In the genomic region with DNA sequence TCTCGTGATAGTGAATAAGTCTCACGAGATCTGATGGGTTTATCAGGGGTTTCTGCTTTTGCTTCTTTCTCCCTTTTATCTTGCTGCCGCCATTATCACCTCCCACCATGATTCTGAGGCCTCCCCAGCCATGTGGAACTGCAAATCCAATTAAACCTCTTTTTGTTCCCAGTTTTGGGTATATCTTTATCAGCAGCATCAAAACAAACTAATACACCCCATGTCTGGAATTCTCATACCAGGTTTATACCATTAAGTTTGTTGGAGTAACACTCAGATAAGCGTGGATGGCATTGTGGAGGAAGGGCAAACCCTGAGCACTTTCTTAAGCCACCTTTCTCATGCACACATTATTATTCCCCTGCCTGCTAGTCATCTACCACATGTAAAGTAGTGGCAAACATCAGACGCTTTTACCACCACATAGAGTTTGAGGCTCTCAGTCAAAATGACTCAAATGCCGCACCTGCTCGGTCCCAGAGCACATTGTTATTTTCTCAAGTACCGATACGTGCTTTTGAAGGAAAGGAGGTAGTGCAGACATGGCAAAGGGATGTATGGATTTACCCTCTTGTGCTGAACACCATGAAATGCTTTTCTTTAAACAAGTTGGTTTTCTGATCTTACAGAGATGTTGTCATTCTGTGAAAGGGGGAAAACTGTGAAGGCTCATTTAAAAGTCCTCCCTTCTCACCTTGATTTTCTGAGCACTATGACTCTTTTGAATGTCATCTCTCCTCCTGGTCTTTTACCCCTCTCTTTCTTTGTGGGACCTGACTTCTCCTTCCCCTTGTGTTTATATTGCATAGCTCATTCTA, we compare ENCODE assay signal across 20 cellular contexts.
DNase-seq lines count a peak whose midpoint lies in the region; ATAC-seq and TF ChIP-seq lines count a peak whose summit lies in the region.
"Had no signal": no experiment of that assay in that cellular context is flagged by ENCODE, and none has a peak within 500 bp of the region (broad histone marks: within the 10 kb centered on the region; RNA-seq: fewer than 3 reads in every experiment).

No MANE protein-coding gene starts in this region.

- DNase-seq in activated naive CD4-positive, alpha-beta T cell treated with anti-CD3 and anti-CD28 coated beads, Interleukin-2, amount 50 U/mL, for 72 hours (ENCODE audit: low spot score in 2 of 2), result peak in 1 of 2 donors; percentile 5
- no peak for DNase-seq in activated naive CD4-positive, alpha-beta T cell (lab: John Stamatoyannopoulos, UW)
- DNase-seq in NCI-H187 (lab: John Stamatoyannopoulos, UW) (peak; percentile 58 to 74), WTC11 (ENCODE audit: low spot score) (no peak), foreskin melanocyte (no peak), immature natural killer cell (no peak), HT-29 (ENCODE audit: low spot score) (no peak)
- DNase-seq in stimulated activated naive CD8-positive, alpha-beta T cell treated with anti-CD3 and anti-CD28 coated beads, Interleukin-15, Interleukin-2, amounts not matched to agents 100 U/mL and 50 U/mL, for 24 hours, result no peak
- DNase-seq: activated CD4-positive, alpha-beta memory T cell treated with anti-CD3 and anti-CD28 coated beads, Interleukin-2, amount 10 ng/mL, durations not matched to agents 7 days and 5 days; cerebellar nuclear complex; DMS 273 treated with DMSO at 0.1 percent for 48 hours; dorsolateral prefrontal cortex; MG63; NCI-H1694; NCI-H226; substantia nigra; T-helper 9 cell; upper lobe of left lung; WERI-Rb-1 had no signal

- POLR2A ChIA-PET in WTC11 (lab: Charles Lee), result no interaction called here

- no peak overlapping the region for H3K27ac Mint-ChIP-seq in activated naive CD4-positive, alpha-beta T cell treated with anti-CD3 and anti-CD28 coated beads, Interleukin-2, amount 50 U/mL, for 72 hours
- H3K27ac Mint-ChIP-seq in WTC11 (0 out of 2 replicates have a peak overlapping the region, but pooled peaks have one; percentile 16), immature natural killer cell (no peak overlapping the region)
- H3K27ac Mint-ChIP-seq: activated CD4-positive, alpha-beta memory T cell treated with anti-CD3 and anti-CD28 coated beads, Interleukin-2, amount 10 ng/mL, durations not matched to agents 7 days and 5 days had no signal

- CTCF ChIA-PET in WTC11 (lab: Charles Lee), result no interaction called here

- TF ChIP-seq CTCF in WTC11 (IDR thresholded peaks at IDR 0.05), result no peak

- H3K27me3 Mint-ChIP-seq in WTC11 (ENCODE audit: low read depth), result no peaks in the 10 kb centered on the region
- peaks cover 0 to 1% (median 0%) of the 10 kb centered on the region in 3 donors for H3K27me3 Mint-ChIP-seq in immature natural killer cell (ENCODE audit: low read depth in 3 of 3)
- H3K27me3 Mint-ChIP-seq: activated CD4-positive, alpha-beta memory T cell treated with anti-CD3 and anti-CD28 coated beads, Interleukin-2, amount 10 ng/mL, durations not matched to agents 7 days and 5 days had no signal

- H3K4me1 Mint-ChIP-seq in WTC11 (peaks cover 24% of the 10 kb centered on the region), immature natural killer cell (no peaks in the 10 kb centered on the region)
- H3K4me1 Mint-ChIP-seq: activated CD4-positive, alpha-beta memory T cell treated with anti-CD3 and anti-CD28 coated beads, Interleukin-2, amount 10 ng/mL, durations not matched to agents 7 days and 5 days had no signal

- ATAC-seq in activated naive CD4-positive, alpha-beta T cell treated with anti-CD3 and anti-CD28 coated beads, Interleukin-2, amount 50 U/mL, for 72 hours, result peak; percentile 92 to 97
- ATAC-seq in WTC11, result no peak
- peak; percentile 85 for ATAC-seq in stimulated activated naive CD8-positive, alpha-beta T cell treated with anti-CD3 and anti-CD28 coated beads, Interleukin-15, Interleukin-2, amounts not matched to agents 100 U/mL and 50 U/mL, for 24 hours
- ATAC-seq: HCT116 had no signal

- H3K4me3 Mint-ChIP-seq in WTC11 (no peak overlapping the region), immature natural killer cell (no peak overlapping the region)
- H3K4me3 Mint-ChIP-seq: activated CD4-positive, alpha-beta memory T cell treated with anti-CD3 and anti-CD28 coated beads, Interleukin-2, amount 10 ng/mL, durations not matched to agents 7 days and 5 days had no signal

- no peaks in the 10 kb centered on the region for H3K9me3 Mint-ChIP-seq in activated naive CD4-positive, alpha-beta T cell treated with anti-CD3 and anti-CD28 coated beads, Interleukin-2, amount 50 U/mL, for 72 hours
- H3K9me3 Mint-ChIP-seq in WTC11, result peaks cover 5% of the 10 kb centered on the region; the same call in 1 of the 2 replicates
- no peaks in the 10 kb centered on the region for H3K9me3 Mint-ChIP-seq in immature natural killer cell

- peaks cover 0 to 11% of the 10 kb centered on the region in 2 donors for H3K36me3 Mint-ChIP-seq in activated naive CD4-positive, alpha-beta T cell treated with anti-CD3 and anti-CD28 coated beads, Interleukin-2, amount 50 U/mL, for 72 hours
- 0 out of 2 replicates have a peak, but pooled peaks cover 3% of the 10 kb centered on the region for H3K36me3 Mint-ChIP-seq in WTC11
- peaks cover 4 to 16% (median 9%) of the 10 kb centered on the region in 3 donors for H3K36me3 Mint-ChIP-seq in immature natural killer cell

TF ChIP-seq in WTC11, 78 proteins besides CTCF, POLR2A, EP300 and RAD21:
- TF ChIP-seq, protein P1, sequence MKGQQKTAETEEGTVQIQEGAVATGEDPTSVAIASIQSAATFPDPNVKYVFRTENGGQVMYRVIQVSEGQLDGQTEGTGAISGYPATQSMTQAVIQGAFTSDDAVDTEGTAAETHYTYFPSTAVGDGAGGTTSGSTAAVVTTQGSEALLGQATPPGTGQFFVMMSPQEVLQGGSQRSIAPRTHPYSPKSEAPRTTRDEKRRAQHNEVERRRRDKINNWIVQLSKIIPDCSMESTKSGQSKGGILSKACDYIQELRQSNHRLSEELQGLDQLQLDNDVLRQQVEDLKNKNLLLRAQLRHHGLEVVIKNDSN (CRISPR knock-in tag; IDR thresholded peaks at IDR 0.05), result no peak
- no peak for TF ChIP-seq PRRX2 (CRISPR knock-in tag; IDR thresholded peaks at IDR 0.05)
- no peak for TF ChIP-seq TEAD4 (CRISPR knock-in tag; IDR thresholded peaks at IDR 0.05)
- no peak for TF ChIP-seq TEAD1 (CRISPR knock-in tag; IDR thresholded peaks at IDR 0.05)
- TF ChIP-seq, protein P2, sequence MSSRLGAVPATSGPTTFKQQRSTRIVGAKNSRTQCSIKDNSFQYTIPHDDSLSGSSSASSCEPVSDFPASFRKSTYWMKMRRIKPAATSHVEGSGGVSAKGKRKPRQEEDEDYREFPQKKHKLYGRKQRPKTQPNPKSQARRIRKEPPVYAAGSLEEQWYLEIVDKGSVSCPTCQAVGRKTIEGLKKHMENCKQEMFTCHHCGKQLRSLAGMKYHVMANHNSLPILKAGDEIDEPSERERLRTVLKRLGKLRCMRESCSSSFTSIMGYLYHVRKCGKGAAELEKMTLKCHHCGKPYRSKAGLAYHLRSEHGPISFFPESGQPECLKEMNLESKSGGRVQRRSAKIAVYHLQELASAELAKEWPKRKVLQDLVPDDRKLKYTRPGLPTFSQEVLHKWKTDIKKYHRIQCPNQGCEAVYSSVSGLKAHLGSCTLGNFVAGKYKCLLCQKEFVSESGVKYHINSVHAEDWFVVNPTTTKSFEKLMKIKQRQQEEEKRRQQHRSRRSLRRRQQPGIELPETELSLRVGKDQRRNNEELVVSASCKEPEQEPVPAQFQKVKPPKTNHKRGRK (CRISPR knock-in tag; IDR thresholded peaks at IDR 0.05; ENCODE audit: borderline replicate concordance), result no peak
- TF ChIP-seq, protein P3, sequence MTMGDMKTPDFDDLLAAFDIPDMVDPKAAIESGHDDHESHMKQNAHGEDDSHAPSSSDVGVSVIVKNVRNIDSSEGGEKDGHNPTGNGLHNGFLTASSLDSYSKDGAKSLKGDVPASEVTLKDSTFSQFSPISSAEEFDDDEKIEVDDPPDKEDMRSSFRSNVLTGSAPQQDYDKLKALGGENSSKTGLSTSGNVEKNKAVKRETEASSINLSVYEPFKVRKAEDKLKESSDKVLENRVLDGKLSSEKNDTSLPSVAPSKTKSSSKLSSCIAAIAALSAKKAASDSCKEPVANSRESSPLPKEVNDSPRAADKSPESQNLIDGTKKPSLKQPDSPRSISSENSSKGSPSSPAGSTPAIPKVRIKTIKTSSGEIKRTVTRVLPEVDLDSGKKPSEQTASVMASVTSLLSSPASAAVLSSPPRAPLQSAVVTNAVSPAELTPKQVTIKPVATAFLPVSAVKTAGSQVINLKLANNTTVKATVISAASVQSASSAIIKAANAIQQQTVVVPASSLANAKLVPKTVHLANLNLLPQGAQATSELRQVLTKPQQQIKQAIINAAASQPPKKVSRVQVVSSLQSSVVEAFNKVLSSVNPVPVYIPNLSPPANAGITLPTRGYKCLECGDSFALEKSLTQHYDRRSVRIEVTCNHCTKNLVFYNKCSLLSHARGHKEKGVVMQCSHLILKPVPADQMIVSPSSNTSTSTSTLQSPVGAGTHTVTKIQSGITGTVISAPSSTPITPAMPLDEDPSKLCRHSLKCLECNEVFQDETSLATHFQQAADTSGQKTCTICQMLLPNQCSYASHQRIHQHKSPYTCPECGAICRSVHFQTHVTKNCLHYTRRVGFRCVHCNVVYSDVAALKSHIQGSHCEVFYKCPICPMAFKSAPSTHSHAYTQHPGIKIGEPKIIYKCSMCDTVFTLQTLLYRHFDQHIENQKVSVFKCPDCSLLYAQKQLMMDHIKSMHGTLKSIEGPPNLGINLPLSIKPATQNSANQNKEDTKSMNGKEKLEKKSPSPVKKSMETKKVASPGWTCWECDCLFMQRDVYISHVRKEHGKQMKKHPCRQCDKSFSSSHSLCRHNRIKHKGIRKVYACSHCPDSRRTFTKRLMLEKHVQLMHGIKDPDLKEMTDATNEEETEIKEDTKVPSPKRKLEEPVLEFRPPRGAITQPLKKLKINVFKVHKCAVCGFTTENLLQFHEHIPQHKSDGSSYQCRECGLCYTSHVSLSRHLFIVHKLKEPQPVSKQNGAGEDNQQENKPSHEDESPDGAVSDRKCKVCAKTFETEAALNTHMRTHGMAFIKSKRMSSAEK (CRISPR knock-in tag; IDR thresholded peaks at IDR 0.05; ENCODE audit: borderline replicate concordance), result no peak
- no peak for TF ChIP-seq TP53 (CRISPR knock-in tag; IDR thresholded peaks at IDR 0.05)
- TF ChIP-seq HMGA2 (CRISPR knock-in tag; IDR thresholded peaks at IDR 0.05), result no peak
- TF ChIP-seq, protein P4, sequence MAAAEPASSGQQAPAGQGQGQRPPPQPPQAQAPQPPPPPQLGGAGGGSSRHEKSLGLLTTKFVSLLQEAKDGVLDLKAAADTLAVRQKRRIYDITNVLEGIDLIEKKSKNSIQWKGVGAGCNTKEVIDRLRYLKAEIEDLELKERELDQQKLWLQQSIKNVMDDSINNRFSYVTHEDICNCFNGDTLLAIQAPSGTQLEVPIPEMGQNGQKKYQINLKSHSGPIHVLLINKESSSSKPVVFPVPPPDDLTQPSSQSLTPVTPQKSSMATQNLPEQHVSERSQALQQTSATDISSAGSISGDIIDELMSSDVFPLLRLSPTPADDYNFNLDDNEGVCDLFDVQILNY (CRISPR knock-in tag; IDR thresholded peaks at IDR 0.05), result no peak

Comparison
In these comparisons a context has a peak if more than half of its experiments do, and no peak if none do; other contexts are left out.
1. DNase-seq: peak in NCI-H187 (2 of 2); none in activated naive CD4-positive, alpha-beta T cell (0 of 4), WTC11 (single experiment), stimulated activated naive CD8-positive, alpha-beta T cell treated with anti-CD3 and anti-CD28 coated beads, Interleukin-15, Interleukin-2, amounts not matched to agents 100 U/mL and 50 U/mL, for 24 hours (single experiment), foreskin melanocyte (single experiment), immature natural killer cell (0 of 3) and HT-29 (single experiment).